23 cellular contexts compared by ENCODE assay signal in genomic region chr2:133389569-133389968, GRCh38.
DNase-seq lines count a peak whose midpoint lies in the region; ATAC-seq and TF ChIP-seq lines count a peak whose summit lies in the region.
"Had no signal": no experiment of that assay in that cellular context is flagged by ENCODE, and none has a peak within 500 bp of the region (broad histone marks: within the 10 kb centered on the region; RNA-seq: fewer than 3 reads in every experiment).

No MANE protein-coding gene starts in this region.

- H2BK20ac ChIP-seq in IMR-90 (ENCODE audit: low read depth, low read length): peak overlapping the region; percentile 11; the same call in 1 of the 2 replicates

- H4K8ac ChIP-seq in IMR-90 (ENCODE audit: low read depth in 2 of 2, low read length in 2 of 2): no peak overlapping the region

- CTCF ChIA-PET in IMR-90 (lab: Yijun Ruan, JAX): interaction anchor here (0.5 to 1.7 kb wide), 2 partner anchors 8 to 422 kb away, joined by 3 to 6 read pairs; no protein-coding TSS in a partner anchor
- CTCF ChIA-PET in RWPE1 (lab: Yijun Ruan, JAX): interaction anchor here (0.6 kb wide), 1 partner anchor 28 kb away, joined by 3 read pairs; no protein-coding TSS in a partner anchor

- no TSS peak for BruUV-seq in IMR-90 (replicated peaks; lab: Mats Ljungman, UMichigan)

- no peak for TF ChIP-seq CTCF in IMR-90 (conservative IDR thresholded peaks at IDR 0.05; ENCODE audit: low read depth, low read length)
- no peak for TF ChIP-seq CTCF in RWPE1 (conservative IDR thresholded peaks at IDR 0.05; ENCODE audit: low read depth)
- no peak for TF ChIP-seq CTCF in suprapubic skin (IDR thresholded peaks at IDR 0.05)

- no peak overlapping the region for H2AK5ac ChIP-seq in IMR-90 (ENCODE audit: low read depth, low read length)

- no peak overlapping the region for H2BK120ac ChIP-seq in IMR-90 (ENCODE audit: low read depth, low read length)

- no peak overlapping the region for H2BK5ac ChIP-seq in IMR-90 (ENCODE audit: low read depth, low read length, poor library complexity, severe bottlenecking)

- H3K14ac ChIP-seq in IMR-90 (replicated peaks; ENCODE audit: low read depth, low read length): no peak overlapping the region

- H4K5ac ChIP-seq in IMR-90 (ENCODE audit: low read depth, low read length): no peak overlapping the region

- no peak overlapping the region for H3K4me3 ChIP-seq in IMR-90 (ENCODE audit: insufficient read depth, low read depth, low read length)
- H3K4me3 ChIP-seq in suprapubic skin: no peak overlapping the region
- H3K4me3 ChIP-seq: A549; BLaER1 treated with 17β-estradiol and CSF1 and Interleukin-3, amounts not matched to agents 10 nM and 100 nM had no signal

- H3K27ac ChIP-seq in IMR-90 (ENCODE audit: insufficient read depth, low read length): no peak overlapping the region
- peak overlapping the region; percentile 87 for H3K27ac ChIP-seq in RWPE1
- H3K27ac ChIP-seq in epithelial cell of prostate: peak overlapping the region; percentile 32
- H3K27ac ChIP-seq in suprapubic skin: peak overlapping the region; percentile 70
- H3K27ac ChIP-seq: A549; BLaER1 treated with 17β-estradiol and CSF1 and Interleukin-3, amounts not matched to agents 10 nM and 100 nM had no signal

- no peak overlapping the region for H4K91ac ChIP-seq in IMR-90 (ENCODE audit: insufficient read depth, low read depth, low read length)

- H3K18ac ChIP-seq in IMR-90 (ENCODE audit: low read depth, low read length): no peak overlapping the region; the same call in 1 of the 2 replicates

- WGBS in IMR-90 (ENCODE audit: extremely low coverage in 2 of 2, insufficient read length in 1 of 2), 2 experiments: no CpG with 5 or more reads among the region's 5 CpGs
- WGBS in suprapubic skin: 32% methylated on average over 5 of the region's 5 CpGs

- no peak for TF ChIP-seq RAD21 in IMR-90 (IDR thresholded peaks at IDR 0.05; ENCODE audit: low read length)

- no peaks in the 10 kb centered on the region for H3K27me3 ChIP-seq in IMR-90 (ENCODE audit: control insufficient read depth, insufficient read depth, low read length)
- no peaks in the 10 kb centered on the region for H3K27me3 ChIP-seq in suprapubic skin
- H3K27me3 ChIP-seq: BLaER1 treated with 17β-estradiol and CSF1 and Interleukin-3, amounts not matched to agents 10 nM and 100 nM had no signal

- no peak overlapping the region for H3K4me2 ChIP-seq in IMR-90 (ENCODE audit: low read depth, low read length)
- H3K4me2 ChIP-seq: A549; BLaER1 treated with 17β-estradiol and CSF1 and Interleukin-3, amounts not matched to agents 10 nM and 100 nM had no signal

- H3K9me1 ChIP-seq in IMR-90 (ENCODE audit: insufficient read depth, low read length): no peaks in the 10 kb centered on the region

- POLR2A ChIA-PET in IMR-90 (lab: Charles Lee; ENCODE audit: unreplicated experiment) (no interaction called here), RWPE1 (lab: Yijun Ruan, JAX; ENCODE audit: low non-redundant PET) (no interaction called here)

- no peak overlapping the region for H2BK15ac ChIP-seq in IMR-90 (ENCODE audit: low read depth, low read length)

- H3K36me3 ChIP-seq in IMR-90 (ENCODE audit: control insufficient read depth, insufficient read depth, low read length) (no peaks in the 10 kb centered on the region), suprapubic skin (no peaks in the 10 kb centered on the region)
- H3K36me3 ChIP-seq: BLaER1 treated with 17β-estradiol and CSF1 and Interleukin-3, amounts not matched to agents 10 nM and 100 nM had no signal

- in situ Hi-C loops in IMR-90 (cut with MboI; ENCODE audit: low sequenced_read_pairs): no loop called here

- H3K23ac ChIP-seq in IMR-90 (ENCODE audit: low read depth, low read length): no peak overlapping the region

- H3K9ac ChIP-seq in IMR-90 (ENCODE audit: low read depth, low read length): no peak overlapping the region
- H3K9ac ChIP-seq: BLaER1 treated with 17β-estradiol and CSF1 and Interleukin-3, amounts not matched to agents 10 nM and 100 nM had no signal

- H3K9me3 ChIP-seq in IMR-90 (ENCODE audit: control insufficient read depth, insufficient read depth, low read length) (no peaks in the 10 kb centered on the region), suprapubic skin (no peaks in the 10 kb centered on the region)

- H2AK9ac ChIP-seq in IMR-90 (replicated peaks; ENCODE audit: low read depth, low read length, poor library complexity): no peak overlapping the region

- intact Hi-C loops in IMR-90 (cut with micrococcal nuclease): no loop called here

- ATAC-seq in IMR-90 (ENCODE audit: low read depth) (no peak), HG02678 (IDR thresholded peaks at IDR 0.05; ENCODE audit: unreplicated experiment) (no peak), HG03045 (IDR thresholded peaks at IDR 0.05; ENCODE audit: unreplicated experiment) (no peak)
- ATAC-seq: A549 had no signal

- DNase-seq in IMR-90: no peak
- peak; percentile 3 for DNase-seq in RWPE1 (ENCODE audit: low spot score)
- no peak for DNase-seq in epithelial cell of prostate (ENCODE audit: low read depth, low spot score)
- DNase-seq in suprapubic skin (ENCODE audit: low spot score in 2 of 2): no peak
- no peak for DNase-seq in KG1 (lab: John Stamatoyannopoulos, UW)
- DNase-seq: AML-193; CD4-positive, alpha-beta T cell; COR-L47; KBM-7; MM.1S; NCI-H1417 treated with DMSO at 0.1 percent for 48 hours; NCI-H187; NCI-H2081 treated with DMSO at 0.1 percent for 48 hours; NCI-H2171; NCI-H510A treated with DMSO at 0.1 percent for 48 hours; NCI-H82; RPMI8226; SHP77 treated with DMSO at 0.1 percent for 48 hours; T-helper 1 cell had no signal

- H2AFZ ChIP-seq in IMR-90 (replicated peaks; ENCODE audit: low read length, poor library complexity): no peak overlapping the region

- no peak overlapping the region for H3K56ac ChIP-seq in IMR-90 (ENCODE audit: extremely low read depth, insufficient read depth, low read length)

- dilution Hi-C loops in IMR-90 (cut with HindIII; ENCODE audit: low sequenced_read_pairs, unreplicated experiment): no loop called here

- no peaks in the 10 kb centered on the region for H3K79me1 ChIP-seq in IMR-90 (ENCODE audit: low read depth in 1 of 2, low read length in 2 of 2)

- TF ChIP-seq EP300 in suprapubic skin (IDR thresholded peaks at IDR 0.05): no peak

- no peaks in the 10 kb centered on the region for H4K20me1 ChIP-seq in IMR-90 (ENCODE audit: insufficient read depth, low read length)
- H4K20me1 ChIP-seq: BLaER1 treated with 17β-estradiol and CSF1 and Interleukin-3, amounts not matched to agents 10 nM and 100 nM had no signal

- H3K4me1 ChIP-seq in IMR-90 (ENCODE audit: control insufficient read depth, insufficient read depth, low read length): peaks cover 2% of the 10 kb centered on the region
- H3K4me1 ChIP-seq in suprapubic skin: peaks cover 7% of the 10 kb centered on the region
- H3K4me1 ChIP-seq: A549; BLaER1 treated with 17β-estradiol and CSF1 and Interleukin-3, amounts not matched to agents 10 nM and 100 nM had no signal

- H3K4ac ChIP-seq in IMR-90 (ENCODE audit: low read depth, low read length): no peak overlapping the region

- TF ChIP-seq POLR2A in IMR-90 (IDR thresholded peaks at IDR 0.05; ENCODE audit: low read depth, low read length) (no peak), suprapubic skin (IDR thresholded peaks at IDR 0.05) (no peak)

TF ChIP-seq in IMR-90, 13 proteins besides CTCF, POLR2A, EP300 and RAD21:
- no peak for TF ChIP-seq NFE2L2 (IDR thresholded peaks at IDR 0.05; ENCODE audit: low read depth, low read length)
- TF ChIP-seq MAFK (IDR thresholded peaks at IDR 0.05; ENCODE audit: low read depth, low read length): no peak
- TF ChIP-seq CHD1 (IDR thresholded peaks at IDR 0.05; ENCODE audit: low read depth, low read length): no peak
TF ChIP-seq in IMR-90: peak in this region for 0.
